ENCODE assay signal across 1 cellular context in genomic region chr18:48929951-48930713, GRCh38.
TF ChIP-seq lines count a peak whose summit lies in the region.

No MANE protein-coding gene starts in this region.

TF ChIP-seq in HepG2, 621 proteins besides CTCF, POLR2A, EP300 and RAD21 (continued from another document and continues in another):
- TF ChIP-seq STAT6 (CRISPR knock-in tag; IDR thresholded peaks at IDR 0.05; ENCODE audit: borderline replicate concordance): no peak; the same call in 1 of the 2 replicates
- TF ChIP-seq ZNF652 (CRISPR knock-in tag; IDR thresholded peaks at IDR 0.05; ENCODE audit: borderline replicate concordance, low read depth): no peak
- no peak for TF ChIP-seq FIP1L1 (IDR thresholded peaks at IDR 0.05; ENCODE audit: borderline replicate concordance, insufficient read depth, low read depth, low read length)
- peak; percentile 74; the same call in 1 of the 2 replicates for TF ChIP-seq ZFY (CRISPR knock-in tag; IDR thresholded peaks at IDR 0.05)
- TF ChIP-seq DRAP1 (CRISPR knock-in tag; IDR thresholded peaks at IDR 0.05): peak; percentile 54
- TF ChIP-seq DZIP1 (CRISPR knock-in tag; IDR thresholded peaks at IDR 0.05): no peak
- 0 out of 2 replicates have a peak, but pooled peaks have one; percentile 62 for TF ChIP-seq ZBTB46 (CRISPR knock-in tag; IDR thresholded peaks at IDR 0.05; ENCODE audit: borderline replicate concordance)
- peak; percentile 56 for TF ChIP-seq MNT (IDR thresholded peaks at IDR 0.05)
- no peak for TF ChIP-seq ZNF335 (CRISPR knock-in tag; IDR thresholded peaks at IDR 0.05)
- peak; percentile 22; the same call in 1 of the 2 replicates for TF ChIP-seq ZSCAN5A (CRISPR knock-in tag; IDR thresholded peaks at IDR 0.05; ENCODE audit: borderline replicate concordance)
- TF ChIP-seq ZNF143 (CRISPR knock-in tag; IDR thresholded peaks at IDR 0.05): 0 out of 2 replicates have a peak, but pooled peaks have one; percentile 36
- TF ChIP-seq ZFP37 (CRISPR knock-in tag; IDR thresholded peaks at IDR 0.05; ENCODE audit: borderline replicate concordance): 0 out of 2 replicates have a peak, but pooled peaks have one; percentile 55
- TF ChIP-seq ATF7 (IDR thresholded peaks at IDR 0.05): no peak
- TF ChIP-seq ATF7 (CRISPR knock-in tag; IDR thresholded peaks at IDR 0.05): peak; percentile 48; the same call in 1 of the 2 replicates
- no peak for TF ChIP-seq ZXDC (CRISPR knock-in tag; IDR thresholded peaks at IDR 0.05)
- no peak for TF ChIP-seq NFAT5 (CRISPR knock-in tag; IDR thresholded peaks at IDR 0.05)
- TF ChIP-seq CCAR2 (optimal IDR thresholded peaks at IDR 0.05; ENCODE audit: low read depth, low read length): no peak
- peak; percentile 83 for TF ChIP-seq FOSL2 (CRISPR knock-in tag; IDR thresholded peaks at IDR 0.05)
- no peak for TF ChIP-seq SUZ12 (IDR thresholded peaks at IDR 0.05; ENCODE audit: low read depth, low read length)
- no peak for TF ChIP-seq ZNF614 (CRISPR knock-in tag; IDR thresholded peaks at IDR 0.05; ENCODE audit: borderline replicate concordance)
- peak; percentile 55; the same call in 1 of the 2 replicates for TF ChIP-seq ZBTB10 (CRISPR knock-in tag; IDR thresholded peaks at IDR 0.05; ENCODE audit: borderline replicate concordance)
- TF ChIP-seq ZBTB42 (CRISPR knock-in tag; IDR thresholded peaks at IDR 0.05): no peak
- TF ChIP-seq ZNF777 (CRISPR knock-in tag; IDR thresholded peaks at IDR 0.05): no peak
- TF ChIP-seq BHLHE40 (IDR thresholded peaks at IDR 0.05; ENCODE audit: low read length): no peak
- TF ChIP-seq ZNF333 (CRISPR knock-in tag; IDR thresholded peaks at IDR 0.05; ENCODE audit: borderline replicate concordance): no peak
- no peak for TF ChIP-seq MAFK (conservative IDR thresholded peaks at IDR 0.05 in 1 of 2, IDR thresholded peaks at IDR 0.05 in 1 of 2; ENCODE audit: low read length in 2 of 2)
- peak; percentile 88 for TF ChIP-seq CREM (IDR thresholded peaks at IDR 0.05)
- no peak for TF ChIP-seq CREM (CRISPR knock-in tag; IDR thresholded peaks at IDR 0.05)
- peak; percentile 64; the same call in 1 of the 2 replicates for TF ChIP-seq MAZ (IDR thresholded peaks at IDR 0.05; ENCODE audit: borderline replicate concordance, low read depth, low read length)
- peak; percentile 75; the same call in 1 of the 2 replicates for TF ChIP-seq MAZ (CRISPR knock-in tag; IDR thresholded peaks at IDR 0.05; ENCODE audit: low read depth)
- TF ChIP-seq ZNF556 (CRISPR knock-in tag; IDR thresholded peaks at IDR 0.05; ENCODE audit: borderline replicate concordance): peak; percentile 67; the same call in 1 of the 2 replicates
- TF ChIP-seq MIER2 (CRISPR knock-in tag; IDR thresholded peaks at IDR 0.05): no peak
- no peak for TF ChIP-seq HNRNPH1 (optimal IDR thresholded peaks at IDR 0.05; ENCODE audit: low read depth, low read length)
- TF ChIP-seq ZNF296 (CRISPR knock-in tag; conservative IDR thresholded peaks at IDR 0.05): no peak
- TF ChIP-seq ERF (CRISPR knock-in tag; IDR thresholded peaks at IDR 0.05): peak; percentile 81
